Comparison of ENCODE assay signal across 21 cellular contexts in genomic region chr15:60831540-60831939, GRCh38.
A peak's percentile ranks its signal among the peaks of the same experiment; 100 is the strongest.
DNase-seq lines count a peak whose midpoint lies in the region; ATAC-seq, FAIRE-seq and TF ChIP-seq lines count a peak whose summit lies in the region.
"Had no signal": no experiment of that assay in that cellular context is flagged by ENCODE, and none has a peak within 500 bp of the region (broad histone marks: within the 10 kb centered on the region; RNA-seq: fewer than 3 reads in every experiment).

No MANE protein-coding gene starts in this region.

- H3F3A ChIP-seq in GM23248 (ENCODE audit: insufficient read depth) = peaks cover 32% of the 10 kb centered on the region

- H2AFZ ChIP-seq in GM23248 = no peak overlapping the region
- no peak overlapping the region for H2AFZ ChIP-seq in GM12878 (ENCODE audit: control insufficient read depth, low read depth, low read length)

- H3K9me3 Mint-ChIP-seq in natural killer cell (no peaks in the 10 kb centered on the region), glutamatergic neuron (ENCODE audit: unreplicated experiment) (no peaks in the 10 kb centered on the region)
- H3K9me3 Mint-ChIP-seq: CD4-positive, alpha-beta memory T cell; IgD-negative memory B cell had no signal

- H3K9me3 ChIP-seq in GM23248 (ENCODE audit: low read depth) = no peaks in the 10 kb centered on the region
- H3K9me3 ChIP-seq in GM12878 (replicated peaks; ENCODE audit: control insufficient read depth, insufficient read depth, low read length) = no peaks in the 10 kb centered on the region
- H3K9me3 ChIP-seq: BE2C had no signal

- H3K27ac Mint-ChIP-seq in natural killer cell = no peak overlapping the region
- no peak overlapping the region for H3K27ac Mint-ChIP-seq in glutamatergic neuron (ENCODE audit: unreplicated experiment)
- H3K27ac Mint-ChIP-seq: IgD-negative memory B cell had no signal

- H3K79me2 ChIP-seq in GM23248 (ENCODE audit: insufficient read depth) (no peaks in the 10 kb centered on the region), GM12878 (ENCODE audit: control insufficient read depth, insufficient read depth, low read length) (no peaks in the 10 kb centered on the region)

- H3K9ac ChIP-seq in GM23248 (no peak overlapping the region), GM12878 (ENCODE audit: control insufficient read depth, insufficient read depth, low read length) (no peak overlapping the region)

- no TSS peak for BruUV-seq in GM12878 (replicated peaks; lab: Mats Ljungman, UMichigan)

- in situ Hi-C loops in GM23248 (cut with MboI) (no loop called here), GM12878 (cut with MboI) (no loop called here)

- H3K4me2 ChIP-seq in GM23248 (ENCODE audit: unreplicated experiment) = no peak overlapping the region
- H3K4me2 ChIP-seq in GM12878 (ENCODE audit: control insufficient read depth, insufficient read depth) = no peak overlapping the region

- TF ChIP-seq RAD21 in GM12878 (IDR thresholded peaks at IDR 0.05; ENCODE audit: insufficient read depth, low read depth, low read length) = no peak

- no peak for TF ChIP-seq EP300 in GM12878 (IDR thresholded peaks at IDR 0.05; ENCODE audit: borderline replicate concordance in 1 of 2, control insufficient read depth in 1 of 2, low read depth in 2 of 2, low read length in 2 of 2)

- H3K36me3 ChIP-seq in GM23248 (ENCODE audit: low read depth) = no peaks in the 10 kb centered on the region
- no peaks in the 10 kb centered on the region for H3K36me3 ChIP-seq in GM12878 (ENCODE audit: control insufficient read depth in 2 of 2, insufficient read depth in 2 of 2, low read length in 1 of 2)
- H3K36me3 ChIP-seq: BE2C had no signal

- H3K27me3 ChIP-seq in GM23248 (replicated peaks; ENCODE audit: insufficient read depth) (no peaks in the 10 kb centered on the region), GM12878 (replicated peaks in 1 of 2; ENCODE audit: control insufficient read depth in 2 of 2, insufficient read depth in 2 of 2, low read length in 1 of 2) (no peaks in the 10 kb centered on the region; a peak in 1 of 4 replicates)
- H3K27me3 ChIP-seq: BE2C had no signal

- CTCF ChIA-PET in GM12878 (lab: Yijun Ruan, JAX) = interaction anchor here (1.2 kb wide), 1 partner anchor 8 kb away, joined by 3 read pairs; no protein-coding TSS in a partner anchor

- POLR2A ChIA-PET in GM12878 (lab: Charles Lee) = no interaction called here

- H3K4me1 ChIP-seq in GM23248 (ENCODE audit: insufficient read depth) = peaks cover 36% of the 10 kb centered on the region
- no peaks in the 10 kb centered on the region for H3K4me1 ChIP-seq in GM12878 (ENCODE audit: control insufficient read depth, insufficient read depth, low read length)

- no peak for TF ChIP-seq POLR2A in GM12878 (IDR thresholded peaks at IDR 0.05; ENCODE audit: low read depth, low read length)

- SMC1A ChIA-PET in GM12878 (lab: Charles Lee; ENCODE audit: uncharacterized antibody, unreplicated experiment) = interaction anchor here (0.7 to 1.5 kb wide), 4 partner anchors 15 to 246 kb away, joined by 3 to 4 read pairs (median 3); no protein-coding TSS in a partner anchor

- H3K36me3 Mint-ChIP-seq in natural killer cell (no peaks in the 10 kb centered on the region), glutamatergic neuron (ENCODE audit: unreplicated experiment) (no peaks in the 10 kb centered on the region)
- H3K36me3 Mint-ChIP-seq: IgD-negative memory B cell had no signal

- H3K4me3 Mint-ChIP-seq in natural killer cell = no peak overlapping the region
- no peak overlapping the region for H3K4me3 Mint-ChIP-seq in glutamatergic neuron (ENCODE audit: unreplicated experiment)
- H3K4me3 Mint-ChIP-seq: CD4-positive, alpha-beta memory T cell; IgD-negative memory B cell had no signal

- TF ChIP-seq CTCF in AG10803 (conservative IDR thresholded peaks at IDR 0.05; ENCODE audit: low read length) = no peak
- no peak for TF ChIP-seq CTCF in GM12878 (IDR thresholded peaks at IDR 0.05 in 2 of 3, conservative IDR thresholded peaks at IDR 0.05 in 1 of 3; ENCODE audit: control insufficient read depth in 2 of 3, extremely low read depth in 1 of 3, insufficient read depth in 1 of 3, low read depth in 3 of 3, low read length in 3 of 3)
- no peak for TF ChIP-seq CTCF in fibroblast of villous mesenchyme (IDR thresholded peaks at IDR 0.05; ENCODE audit: insufficient read depth, low read depth, low read length)
- no peak for TF ChIP-seq CTCF in natural killer cell (IDR thresholded peaks at IDR 0.05)
- TF ChIP-seq CTCF in glutamatergic neuron (IDR thresholded peaks at IDR 0.05; ENCODE audit: partially characterized antibody, unreplicated experiment) = no peak

- no peaks in the 10 kb centered on the region for H3K9me2 ChIP-seq in GM23248 (ENCODE audit: insufficient read depth)

- H3K4me3 ChIP-seq in AG10803 (ENCODE audit: low read length) (no peak overlapping the region), GM23248 (no peak overlapping the region), GM12878 (no peak overlapping the region), fibroblast of villous mesenchyme (ENCODE audit: low read depth, low read length) (no peak overlapping the region)

- H3K27ac ChIP-seq in GM23248 = no peak overlapping the region
- H3K27ac ChIP-seq in GM12878 (ENCODE audit: control insufficient read depth, insufficient read depth) = no peak overlapping the region
- H3K27ac ChIP-seq in substantia nigra (ENCODE audit: low read depth, low read length, poor library complexity, severe bottlenecking) = no peak overlapping the region
- H3K27ac ChIP-seq: C4-2B had no signal

- FAIRE-seq in GM12878 (lab: Jason Lieb, UNC) = no peak
- FAIRE-seq: A204.1, D721Med, G401.6, H54 had no signal

- WGBS in GM23248 (ENCODE audit: low coverage in 1 of 2, low lambda C conversion rate in 2 of 2, missing lambda C conversion rate in 2 of 2), 2 experiments = 91 to 97% methylated on average over 4 of the region's 4 CpGs
- 4% methylated on average over 4 of the region's 4 CpGs for WGBS in GM12878 (ENCODE audit: insufficient coverage, insufficient replicate concordance, low lambda C conversion rate, missing lambda C conversion rate)

- peaks cover 0 to 6% of the 10 kb centered on the region in 2 donors for H3K27me3 Mint-ChIP-seq in natural killer cell (ENCODE audit: low read depth in 2 of 2)
- H3K27me3 Mint-ChIP-seq in glutamatergic neuron (ENCODE audit: unreplicated experiment) = no peaks in the 10 kb centered on the region
- H3K27me3 Mint-ChIP-seq: CD4-positive, alpha-beta memory T cell had no signal

- peak; percentile 29 for DNase-seq in AG10803 (ENCODE audit: low read depth)
- DNase-seq in GM23248 = peak; percentile 10
- no peak for DNase-seq in GM12878 (ENCODE audit: low read depth, low spot score)
- peak; percentile 16 for DNase-seq in fibroblast of villous mesenchyme (ENCODE audit: low read depth)
- DNase-seq in natural killer cell = no peak
- DNase-seq in activated naive CD4-positive, alpha-beta T cell (lab: John Stamatoyannopoulos, UW) = no peak
- DNase-seq in substantia nigra (lab: John Stamatoyannopoulos, UW) = no peak
- no peak for DNase-seq in glutamatergic neuron
- DNase-seq: BE2C; CD4-positive, alpha-beta memory T cell; COR-L47; DMS153; DMS79 treated with DMSO at 0.1 percent for 48 hours; EL had no signal

- no peaks in the 10 kb centered on the region for H4K20me1 ChIP-seq in GM23248 (ENCODE audit: insufficient read depth)
- H4K20me1 ChIP-seq in GM12878 (ENCODE audit: control insufficient read depth, insufficient read depth) = no peaks in the 10 kb centered on the region

- H3K4me1 Mint-ChIP-seq in natural killer cell (peaks cover 7% of the 10 kb centered on the region in 2 donors), glutamatergic neuron (ENCODE audit: low read depth, unreplicated experiment) (no peaks in the 10 kb centered on the region)
- H3K4me1 Mint-ChIP-seq: IgD-negative memory B cell had no signal

- intact Hi-C loops in GM12878 (cut with micrococcal nuclease; ENCODE audit: unreplicated experiment) = no loop called here
- intact Hi-C loops in natural killer cell (cut with micrococcal nuclease) = no loop called here

- RAD21 ChIA-PET in GM12878 (lab: Charles Lee; ENCODE audit: unreplicated experiment) = interaction anchor here (0.6 kb wide), 1 partner anchor 41 kb away, joined by 3 read pairs; no protein-coding TSS in a partner anchor

- ATAC-seq in GM12878 (peak; percentile 36; the same call in 2 of the 3 replicates), natural killer cell (no peak)
- ATAC-seq: HCT116 had no signal

TF ChIP-seq in GM12878, 131 proteins besides CTCF, POLR2A, EP300 and RAD21:
- TF ChIP-seq RUNX3 (IDR thresholded peaks at IDR 0.05; ENCODE audit: low read length) (peak; percentile 25; the same call in 1 of the 2 replicates), USF1 (IDR thresholded peaks at IDR 0.05; ENCODE audit: borderline replicate concordance, extremely low read length, insufficient read depth, low read depth, low read length) (no peak), NR2F1 (conservative IDR thresholded peaks at IDR 0.05) (0 out of 2 replicates have a peak, but pooled peaks have one; percentile 29), SMAD1 (IDR thresholded peaks at IDR 0.05; ENCODE audit: low read depth, partially characterized antibody) (no peak), JUNB (IDR thresholded peaks at IDR 0.05) (peak; percentile 42)

Comparison
In these comparisons a context has a peak if more than half of its experiments do, and no peak if none do; other contexts are left out.
1. DNase-seq: peak in AG10803 (single experiment), GM23248 (single experiment) and fibroblast of villous mesenchyme (single experiment); none in GM12878 (single experiment), natural killer cell (single experiment), activated naive CD4-positive, alpha-beta T cell (0 of 4), substantia nigra (0 of 49) and glutamatergic neuron (single experiment).